In the genomic region with DNA sequence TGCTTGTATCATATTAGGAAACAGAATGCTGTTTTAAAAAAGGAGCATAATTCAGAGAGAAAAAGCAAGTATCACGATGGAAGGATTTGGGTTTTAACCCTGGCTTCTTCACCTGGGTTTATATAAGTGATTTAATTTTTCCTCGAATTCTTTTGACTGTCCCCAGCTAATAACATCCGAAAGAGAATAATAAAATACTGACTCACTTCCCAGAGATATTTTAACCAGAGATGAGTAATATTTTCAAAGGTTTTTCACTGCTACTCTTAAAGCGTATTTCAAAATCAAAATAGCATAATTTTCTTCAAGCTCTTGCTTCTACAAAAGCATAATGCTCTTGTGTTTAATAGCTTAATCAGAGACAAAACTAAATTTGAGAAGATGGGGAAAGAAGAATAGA, we compare ENCODE assay signal across 31 cellular contexts.
DNase-seq lines count a peak whose midpoint lies in the region; ATAC-seq, FAIRE-seq and TF ChIP-seq lines count a peak whose summit lies in the region.
"Had no signal": no experiment of that assay in that cellular context is flagged by ENCODE, and none has a peak within 500 bp of the region (broad histone marks: within the 10 kb centered on the region; RNA-seq: fewer than 3 reads in every experiment).

No MANE protein-coding gene starts in this region.

- DNase-seq in A549 (ENCODE audit: low read depth in 1 of 2, low spot score in 1 of 2) (no peak), HT1080 (ENCODE audit: low read depth) (peak; percentile 45), astrocyte of the spinal cord (ENCODE audit: low read depth, low spot score) (peak; percentile 36), foreskin keratinocyte (peak in 1 of 2 donors; percentile 45), omental fat pad (ENCODE audit: low spot score) (no peak), GM10248 (ENCODE audit: extremely low spot score) (no peak), NCI-H1105 treated with DMSO at 0.1 percent for 48 hours (lab: John Stamatoyannopoulos, UW) (no peak)
- DNase-seq: ACHN; activated CD4-positive, alpha-beta T cell treated with anti-CD3 and anti-CD28 coated beads for 36 hours; activated CD8-positive, alpha-beta T cell treated with anti-CD3 and anti-CD28 coated beads, Interleukin-2, amount 10 ng/mL, durations not matched to agents 7 days and 5 days; activated effector memory CD4-positive, alpha-beta T cell treated with Interleukin-2 at 50 U/mL for 16 hours; activated naive CD8-positive, alpha-beta T cell treated with anti-CD3 and anti-CD28 coated beads, Interleukin-2, amount 10 ng/mL, durations not matched to agents 7 days and 5 days; cerebellar nuclear complex; erythroblast; gastrocnemius medialis; KG1; naive B cell; NCI-H1436; NCI-H2107; NCI-H774; stomach; T-helper 2 cell; thyroid gland had no signal

- ATAC-seq in A549 (no peak), foreskin keratinocyte (peak; percentile 71), omental fat pad (ENCODE audit: low FRiP score) (no peak), GM21515 (IDR thresholded peaks at IDR 0.05; ENCODE audit: unreplicated experiment) (no peak)
- ATAC-seq: activated CD4-positive, alpha-beta T cell treated with anti-CD3 and anti-CD28 coated beads for 36 hours; activated CD8-positive, alpha-beta T cell treated with anti-CD3 and anti-CD28 coated beads, Interleukin-2, amount 10 ng/mL, durations not matched to agents 7 days and 5 days; gastrocnemius medialis; left lobe of liver had no signal

- H3K27ac ChIP-seq in A549 (no peak overlapping the region), foreskin keratinocyte (no peak overlapping the region)
- H3K27ac ChIP-seq: ascending aorta, gastrocnemius medialis, neutrophil, SK-N-MC, skin epidermis, stomach, thyroid gland, vagina had no signal

- TF ChIP-seq POLR2A in A549 (IDR thresholded peaks at IDR 0.05; ENCODE audit: low read length) = no peak

- FAIRE-seq in A549 (lab: Jason Lieb, UNC) = no peak
- FAIRE-seq: G401.6 had no signal

- no peak for TF ChIP-seq RAD21 in A549 (conservative IDR thresholded peaks at IDR 0.05 in 1 of 2, IDR thresholded peaks at IDR 0.05 in 1 of 2)

- H3K9me3 ChIP-seq in A549 = no peaks in the 10 kb centered on the region
- H3K9me3 ChIP-seq: gastrocnemius medialis, neutrophil, stomach, thyroid gland, vagina had no signal

- 36% methylated on average over 4 of the region's 4 CpGs for WGBS in A549 (ENCODE audit: missing lambda C conversion rate)

- TF ChIP-seq EP300 in A549 (IDR thresholded peaks at IDR 0.05) = no peak

- no peaks in the 10 kb centered on the region for H3K27me3 ChIP-seq in foreskin keratinocyte
- H3K27me3 ChIP-seq: ascending aorta, gastrocnemius medialis, neutrophil, stomach, thyroid gland, vagina had no signal

- no peak overlapping the region for H3K4me3 ChIP-seq in A549
- H3K4me3 ChIP-seq in astrocyte of the spinal cord (ENCODE audit: low read depth, low read length) = no peak overlapping the region
- H3K4me3 ChIP-seq: ascending aorta, gastrocnemius medialis, SK-N-MC, skin epidermis, stomach, thyroid gland, vagina had no signal

- POLR2A ChIA-PET in A549 (lab: Yijun Ruan, JAX) (no interaction called here), GM10248 (lab: Yijun Ruan, JAX) (no interaction called here)

- TF ChIP-seq CTCF in A549 (IDR thresholded peaks at IDR 0.05) = no peak
- TF ChIP-seq CTCF in astrocyte of the spinal cord (IDR thresholded peaks at IDR 0.05; ENCODE audit: low read depth, low read length) = no peak
- no peak for TF ChIP-seq CTCF in foreskin keratinocyte (conservative IDR thresholded peaks at IDR 0.05)
- no peak for TF ChIP-seq CTCF in omental fat pad (IDR thresholded peaks at IDR 0.05)
- no peak for TF ChIP-seq CTCF in GM10248 (IDR thresholded peaks at IDR 0.05; ENCODE audit: control extremely low read depth, extremely low read depth, low read depth, missing control alignments)

- CTCF ChIA-PET in A549 (lab: Yijun Ruan, JAX) = interaction anchor here (1.4 kb wide), 1 partner anchor 224 kb away, joined by 3 read pairs; no protein-coding TSS in a partner anchor
- CTCF ChIA-PET in GM10248 (lab: Yijun Ruan, JAX) = interaction anchor here (0.8 to 1.6 kb wide), 3 partner anchors 11 to 14 kb away, joined by 3 to 7 read pairs (median 5); no protein-coding TSS in a partner anchor

- in situ Hi-C loops in astrocyte of the spinal cord (cut with HindIII; ENCODE audit: low sequenced_read_pairs) = no loop called here

- H3K4me2 ChIP-seq in A549 = peak overlapping the region; percentile 6; the same call in 1 of the 3 replicates

- H3K4me1 ChIP-seq in A549 (no peaks in the 10 kb centered on the region), foreskin keratinocyte (peaks cover 15% of the 10 kb centered on the region)
- H3K4me1 ChIP-seq: ascending aorta, gastrocnemius medialis, stomach, thyroid gland, vagina had no signal

TF ChIP-seq in A549, 52 proteins besides CTCF, POLR2A, EP300 and RAD21:
- TF ChIP-seq, protein P1, sequence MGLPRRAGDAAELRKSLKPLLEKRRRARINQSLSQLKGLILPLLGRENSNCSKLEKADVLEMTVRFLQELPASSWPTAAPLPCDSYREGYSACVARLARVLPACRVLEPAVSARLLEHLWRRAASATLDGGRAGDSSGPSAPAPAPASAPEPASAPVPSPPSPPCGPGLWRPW (IDR thresholded peaks at IDR 0.05) = no peak
- TF ChIP-seq, protein P2, sequence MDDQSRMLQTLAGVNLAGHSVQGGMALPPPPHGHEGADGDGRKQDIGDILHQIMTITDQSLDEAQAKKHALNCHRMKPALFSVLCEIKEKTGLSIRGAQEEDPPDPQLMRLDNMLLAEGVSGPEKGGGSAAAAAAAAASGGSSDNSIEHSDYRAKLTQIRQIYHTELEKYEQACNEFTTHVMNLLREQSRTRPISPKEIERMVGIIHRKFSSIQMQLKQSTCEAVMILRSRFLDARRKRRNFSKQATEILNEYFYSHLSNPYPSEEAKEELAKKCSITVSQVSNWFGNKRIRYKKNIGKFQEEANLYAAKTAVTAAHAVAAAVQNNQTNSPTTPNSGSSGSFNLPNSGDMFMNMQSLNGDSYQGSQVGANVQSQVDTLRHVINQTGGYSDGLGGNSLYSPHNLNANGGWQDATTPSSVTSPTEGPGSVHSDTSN (IDR thresholded peaks at IDR 0.05) = no peak
- TF ChIP-seq KDM5A (IDR thresholded peaks at IDR 0.05) (no peak), MAFK (IDR thresholded peaks at IDR 0.05; ENCODE audit: partially characterized antibody) (no peak), CHD4 (IDR thresholded peaks at IDR 0.05; ENCODE audit: borderline replicate concordance) (no peak), HOXA7 (CRISPR knock-in tag; IDR thresholded peaks at IDR 0.05) (no peak), GATA3 (IDR thresholded peaks at IDR 0.05; ENCODE audit: borderline replicate concordance) (no peak), PHF8 (IDR thresholded peaks at IDR 0.05; ENCODE audit: borderline replicate concordance, low read depth) (no peak), ZNF302 (CRISPR knock-in tag; IDR thresholded peaks at IDR 0.05) (no peak), CBX8 (IDR thresholded peaks at IDR 0.05) (no peak)
- TF ChIP-seq, protein P3, sequence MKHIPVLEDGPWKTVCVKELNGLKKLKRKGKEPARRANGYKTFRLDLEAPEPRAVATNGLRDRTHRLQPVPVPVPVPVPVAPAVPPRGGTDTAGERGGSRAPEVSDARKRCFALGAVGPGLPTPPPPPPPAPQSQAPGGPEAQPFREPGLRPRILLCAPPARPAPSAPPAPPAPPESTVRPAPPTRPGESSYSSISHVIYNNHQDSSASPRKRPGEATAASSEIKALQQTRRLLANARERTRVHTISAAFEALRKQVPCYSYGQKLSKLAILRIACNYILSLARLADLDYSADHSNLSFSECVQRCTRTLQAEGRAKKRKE (CRISPR knock-in tag; IDR thresholded peaks at IDR 0.05; ENCODE audit: low read depth) = no peak
- TF ChIP-seq, protein P4, sequence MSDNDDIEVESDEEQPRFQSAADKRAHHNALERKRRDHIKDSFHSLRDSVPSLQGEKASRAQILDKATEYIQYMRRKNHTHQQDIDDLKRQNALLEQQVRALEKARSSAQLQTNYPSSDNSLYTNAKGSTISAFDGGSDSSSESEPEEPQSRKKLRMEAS (IDR thresholded peaks at IDR 0.05) = no peak
- TF ChIP-seq, protein P5, sequence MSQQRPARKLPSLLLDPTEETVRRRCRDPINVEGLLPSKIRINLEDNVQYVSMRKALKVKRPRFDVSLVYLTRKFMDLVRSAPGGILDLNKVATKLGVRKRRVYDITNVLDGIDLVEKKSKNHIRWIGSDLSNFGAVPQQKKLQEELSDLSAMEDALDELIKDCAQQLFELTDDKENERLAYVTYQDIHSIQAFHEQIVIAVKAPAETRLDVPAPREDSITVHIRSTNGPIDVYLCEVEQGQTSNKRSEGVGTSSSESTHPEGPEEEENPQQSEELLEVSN (IDR thresholded peaks at IDR 0.05; ENCODE audit: borderline replicate concordance, low read depth) = no peak
- TF ChIP-seq, protein P6, sequence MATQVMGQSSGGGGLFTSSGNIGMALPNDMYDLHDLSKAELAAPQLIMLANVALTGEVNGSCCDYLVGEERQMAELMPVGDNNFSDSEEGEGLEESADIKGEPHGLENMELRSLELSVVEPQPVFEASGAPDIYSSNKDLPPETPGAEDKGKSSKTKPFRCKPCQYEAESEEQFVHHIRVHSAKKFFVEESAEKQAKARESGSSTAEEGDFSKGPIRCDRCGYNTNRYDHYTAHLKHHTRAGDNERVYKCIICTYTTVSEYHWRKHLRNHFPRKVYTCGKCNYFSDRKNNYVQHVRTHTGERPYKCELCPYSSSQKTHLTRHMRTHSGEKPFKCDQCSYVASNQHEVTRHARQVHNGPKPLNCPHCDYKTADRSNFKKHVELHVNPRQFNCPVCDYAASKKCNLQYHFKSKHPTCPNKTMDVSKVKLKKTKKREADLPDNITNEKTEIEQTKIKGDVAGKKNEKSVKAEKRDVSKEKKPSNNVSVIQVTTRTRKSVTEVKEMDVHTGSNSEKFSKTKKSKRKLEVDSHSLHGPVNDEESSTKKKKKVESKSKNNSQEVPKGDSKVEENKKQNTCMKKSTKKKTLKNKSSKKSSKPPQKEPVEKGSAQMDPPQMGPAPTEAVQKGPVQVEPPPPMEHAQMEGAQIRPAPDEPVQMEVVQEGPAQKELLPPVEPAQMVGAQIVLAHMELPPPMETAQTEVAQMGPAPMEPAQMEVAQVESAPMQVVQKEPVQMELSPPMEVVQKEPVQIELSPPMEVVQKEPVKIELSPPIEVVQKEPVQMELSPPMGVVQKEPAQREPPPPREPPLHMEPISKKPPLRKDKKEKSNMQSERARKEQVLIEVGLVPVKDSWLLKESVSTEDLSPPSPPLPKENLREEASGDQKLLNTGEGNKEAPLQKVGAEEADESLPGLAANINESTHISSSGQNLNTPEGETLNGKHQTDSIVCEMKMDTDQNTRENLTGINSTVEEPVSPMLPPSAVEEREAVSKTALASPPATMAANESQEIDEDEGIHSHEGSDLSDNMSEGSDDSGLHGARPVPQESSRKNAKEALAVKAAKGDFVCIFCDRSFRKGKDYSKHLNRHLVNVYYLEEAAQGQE (IDR thresholded peaks at IDR 0.05) = no peak

Comparison
In these comparisons a context has a peak if more than half of its experiments do, and no peak if none do; other contexts are left out.
1. DNase-seq: peak in HT1080 (single experiment) and astrocyte of the spinal cord (single experiment); none in A549 (0 of 2), omental fat pad (single experiment), GM10248 (single experiment) and NCI-H1105 treated with DMSO at 0.1 percent for 48 hours (single experiment).